In the genomic region with DNA sequence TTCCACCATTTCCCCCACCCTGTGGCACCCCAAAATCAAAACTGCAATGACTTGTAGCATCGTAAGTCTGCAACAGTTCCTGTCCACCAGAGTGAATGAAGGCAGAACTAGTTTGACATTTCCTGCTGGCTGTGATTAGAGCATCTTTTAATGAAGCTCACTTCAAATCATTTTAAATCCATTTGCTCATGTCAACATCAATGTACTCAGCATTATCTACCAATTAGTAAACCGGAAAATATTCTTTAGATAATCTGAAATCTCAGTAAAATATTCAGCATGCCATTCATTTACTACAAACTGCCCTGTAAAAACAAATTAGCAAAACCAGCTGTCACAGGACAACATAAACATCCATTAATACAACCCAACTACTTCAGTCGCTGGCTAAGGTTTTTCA, we compare ENCODE assay signal across 25 cellular contexts. TPM values are rescaled to one million over a fixed set of nuclear protein-coding genes. Genes with fewer than 3 reads are reported as not detected.
DNase-seq lines count a peak whose midpoint lies in the region; ATAC-seq, FAIRE-seq and TF ChIP-seq lines count a peak whose summit lies in the region.
"Had no signal": no experiment of that assay in that cellular context is flagged by ENCODE, and none has a peak within 500 bp of the region (broad histone marks: within the 10 kb centered on the region; RNA-seq: fewer than 3 reads in every experiment).

No MANE protein-coding gene starts in this region.

- CTCF ChIA-PET in OCI-LY7 (lab: Charles Lee; ENCODE audit: unreplicated experiment): no interaction called here

- H3K4me1 ChIP-seq in OCI-LY7 (ENCODE audit: insufficient read depth, low read length, poor library complexity, severe bottlenecking) (peaks cover 81% of the 10 kb centered on the region), ovary (ENCODE audit: insufficient read depth) (no peaks in the 10 kb centered on the region)

- H3K4me3 ChIP-seq in OCI-LY7 (ENCODE audit: low read depth, low read length, poor library complexity, severe bottlenecking): no peak overlapping the region
- no peak overlapping the region for H3K4me3 ChIP-seq in ovary
- H3K4me3 ChIP-seq: A549; BLaER1 treated with 17β-estradiol and CSF1 and Interleukin-3, amounts not matched to agents 10 nM and 100 nM had no signal

- 68 to 81% (median 72%) methylated on average over 3 of the region's 3 CpGs for WGBS in ovary, 3 donors

- no peak overlapping the region for H3K27ac ChIP-seq in OCI-LY7 (ENCODE audit: low read depth, low read length, poor library complexity, severe bottlenecking)
- H3K27ac ChIP-seq in ovary: no peak overlapping the region
- H3K27ac ChIP-seq: 22Rv1; A549; BLaER1 treated with 17β-estradiol and CSF1 and Interleukin-3, amounts not matched to agents 10 nM and 100 nM; C4-2B had no signal

- TF ChIP-seq POLR2A in ovary (IDR thresholded peaks at IDR 0.05): no peak

- no peak for TF ChIP-seq CTCF in D721Med (IDR thresholded peaks at IDR 0.05; ENCODE audit: insufficient read depth, missing control alignments)
- TF ChIP-seq CTCF in OCI-LY7 (conservative IDR thresholded peaks at IDR 0.05; ENCODE audit: low read length): no peak
- no peak for TF ChIP-seq CTCF in ovary (IDR thresholded peaks at IDR 0.05)

- H3K36me3 ChIP-seq in OCI-LY7 (ENCODE audit: insufficient read depth, low read length) (no peaks in the 10 kb centered on the region), ovary (no peaks in the 10 kb centered on the region)
- H3K36me3 ChIP-seq: BLaER1 treated with 17β-estradiol and CSF1 and Interleukin-3, amounts not matched to agents 10 nM and 100 nM had no signal

- BruUV-seq in OCI-LY7 (replicated peaks; lab: Mats Ljungman, UMichigan): no TSS peak

- H2AFZ ChIP-seq in OCI-LY7 (ENCODE audit: low read length): no peak overlapping the region

- POLR2A ChIA-PET in OCI-LY7 (lab: Charles Lee): interaction anchor here (0.6 to 2.6 kb wide), 4 partner anchors 19 to 98 kb away, joined by 3 to 11 read pairs (median 4); no protein-coding TSS in a partner anchor

- intact Hi-C loops in OCI-LY7 (cut with micrococcal nuclease; ENCODE audit: unreplicated experiment) (no loop called here), ovary (cut with DNase I) (no loop called here)

- H4K20me1 ChIP-seq in OCI-LY7 (ENCODE audit: insufficient read depth, low read length): no peaks in the 10 kb centered on the region; the same call in 1 of the 2 replicates
- H4K20me1 ChIP-seq: BLaER1 treated with 17β-estradiol and CSF1 and Interleukin-3, amounts not matched to agents 10 nM and 100 nM had no signal

- peak; percentile 48 for FAIRE-seq in D721Med (lab: Jason Lieb, UNC)
- peak; percentile 50 for FAIRE-seq in urothelium cell line (lab: Jason Lieb, UNC)
- FAIRE-seq: A549, G401.6, GM12891, GM19239 had no signal

- H3K9me3 ChIP-seq in OCI-LY7 (ENCODE audit: low read length) (no peaks in the 10 kb centered on the region), ovary (no peaks in the 10 kb centered on the region)
- H3K9me3 ChIP-seq: A549; BLaER1 treated with 17β-estradiol and CSF1 and Interleukin-3, amounts not matched to agents 10 nM and 100 nM; Caco-2 had no signal

- no peak for ATAC-seq in SK-N-SH treated with all-trans-retinoic acid at 6 μM for 48 hours
- ATAC-seq: A549; CD8-positive, alpha-beta T cell had no signal

- H3K4me2 ChIP-seq in OCI-LY7 (ENCODE audit: low read length): peak overlapping the region; percentile 27
- H3K4me2 ChIP-seq: A549; BLaER1 treated with 17β-estradiol and CSF1 and Interleukin-3, amounts not matched to agents 10 nM and 100 nM had no signal

- H3K9me2 ChIP-seq in OCI-LY7 (ENCODE audit: insufficient read depth, low read length): no peaks in the 10 kb centered on the region

- no peak for TF ChIP-seq EP300 in ovary (IDR thresholded peaks at IDR 0.05)

- peaks cover 32% of the 10 kb centered on the region for H3K79me2 ChIP-seq in OCI-LY7 (ENCODE audit: insufficient read depth, low read depth, low read length)

- no peak for DNase-seq in D721Med (ENCODE audit: insufficient read length, low spot score)
- DNase-seq in OCI-LY7 (ENCODE audit: low spot score): peak; percentile 12
- no peak for DNase-seq in urothelium cell line (ENCODE audit: low spot score)
- DNase-seq in NCI-H345 treated with DMSO at 0.1 percent for 48 hours (lab: John Stamatoyannopoulos, UW; ENCODE audit: unreplicated experiment): no peak
- no peak for DNase-seq in NCI-H187 treated with DMSO at 0.1 percent for 48 hours (lab: John Stamatoyannopoulos, UW)
- DNase-seq in ovary: no peak
- DNase-seq: AML-193; Caco-2; Calu3; CD4-positive, alpha-beta T cell; CD8-positive, alpha-beta T cell; DMS 273 treated with DMSO at 0.1 percent for 48 hours; DMS153; DMS53; DMS79; DND-41; GF-D8 had no signal

- H3K27me3 ChIP-seq in ovary: no peaks in the 10 kb centered on the region
- H3K27me3 ChIP-seq: BLaER1 treated with 17β-estradiol and CSF1 and Interleukin-3, amounts not matched to agents 10 nM and 100 nM had no signal

TF ChIP-seq in SK-N-SH treated with all-trans-retinoic acid at 6 μM for 48 hours, 23 proteins besides CTCF, POLR2A, EP300 and RAD21:
- TF ChIP-seq ISL1 (CRISPR knock-in tag; IDR thresholded peaks at IDR 0.05): peak; percentile 57
- TF ChIP-seq, protein P1, sequence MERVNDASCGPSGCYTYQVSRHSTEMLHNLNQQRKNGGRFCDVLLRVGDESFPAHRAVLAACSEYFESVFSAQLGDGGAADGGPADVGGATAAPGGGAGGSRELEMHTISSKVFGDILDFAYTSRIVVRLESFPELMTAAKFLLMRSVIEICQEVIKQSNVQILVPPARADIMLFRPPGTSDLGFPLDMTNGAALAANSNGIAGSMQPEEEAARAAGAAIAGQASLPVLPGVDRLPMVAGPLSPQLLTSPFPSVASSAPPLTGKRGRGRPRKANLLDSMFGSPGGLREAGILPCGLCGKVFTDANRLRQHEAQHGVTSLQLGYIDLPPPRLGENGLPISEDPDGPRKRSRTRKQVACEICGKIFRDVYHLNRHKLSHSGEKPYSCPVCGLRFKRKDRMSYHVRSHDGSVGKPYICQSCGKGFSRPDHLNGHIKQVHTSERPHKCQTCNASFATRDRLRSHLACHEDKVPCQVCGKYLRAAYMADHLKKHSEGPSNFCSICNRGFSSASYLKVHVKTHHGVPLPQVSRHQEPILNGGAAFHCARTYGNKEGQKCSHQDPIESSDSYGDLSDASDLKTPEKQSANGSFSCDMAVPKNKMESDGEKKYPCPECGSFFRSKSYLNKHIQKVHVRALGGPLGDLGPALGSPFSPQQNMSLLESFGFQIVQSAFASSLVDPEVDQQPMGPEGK (CRISPR knock-in tag; IDR thresholded peaks at IDR 0.05; ENCODE audit: borderline replicate concordance): no peak
- TF ChIP-seq, protein P2, sequence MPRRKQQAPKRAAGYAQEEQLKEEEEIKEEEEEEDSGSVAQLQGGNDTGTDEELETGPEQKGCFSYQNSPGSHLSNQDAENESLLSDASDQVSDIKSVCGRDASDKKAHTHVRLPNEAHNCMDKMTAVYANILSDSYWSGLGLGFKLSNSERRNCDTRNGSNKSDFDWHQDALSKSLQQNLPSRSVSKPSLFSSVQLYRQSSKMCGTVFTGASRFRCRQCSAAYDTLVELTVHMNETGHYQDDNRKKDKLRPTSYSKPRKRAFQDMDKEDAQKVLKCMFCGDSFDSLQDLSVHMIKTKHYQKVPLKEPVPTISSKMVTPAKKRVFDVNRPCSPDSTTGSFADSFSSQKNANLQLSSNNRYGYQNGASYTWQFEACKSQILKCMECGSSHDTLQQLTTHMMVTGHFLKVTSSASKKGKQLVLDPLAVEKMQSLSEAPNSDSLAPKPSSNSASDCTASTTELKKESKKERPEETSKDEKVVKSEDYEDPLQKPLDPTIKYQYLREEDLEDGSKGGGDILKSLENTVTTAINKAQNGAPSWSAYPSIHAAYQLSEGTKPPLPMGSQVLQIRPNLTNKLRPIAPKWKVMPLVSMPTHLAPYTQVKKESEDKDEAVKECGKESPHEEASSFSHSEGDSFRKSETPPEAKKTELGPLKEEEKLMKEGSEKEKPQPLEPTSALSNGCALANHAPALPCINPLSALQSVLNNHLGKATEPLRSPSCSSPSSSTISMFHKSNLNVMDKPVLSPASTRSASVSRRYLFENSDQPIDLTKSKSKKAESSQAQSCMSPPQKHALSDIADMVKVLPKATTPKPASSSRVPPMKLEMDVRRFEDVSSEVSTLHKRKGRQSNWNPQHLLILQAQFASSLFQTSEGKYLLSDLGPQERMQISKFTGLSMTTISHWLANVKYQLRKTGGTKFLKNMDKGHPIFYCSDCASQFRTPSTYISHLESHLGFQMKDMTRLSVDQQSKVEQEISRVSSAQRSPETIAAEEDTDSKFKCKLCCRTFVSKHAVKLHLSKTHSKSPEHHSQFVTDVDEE (CRISPR knock-in tag; IDR thresholded peaks at IDR 0.05): peak; percentile 80
- TF ChIP-seq CSDC2 (CRISPR knock-in tag; IDR thresholded peaks at IDR 0.05): no peak

RNA-seq across cellular contexts. Expression of a gene that starts 38.1 kb away (rescaled TPM):
- total RNA-seq in OCI-LY7 (2014; rRNA removed; shearing (Covaris generic)): 49.0 and 59.7 TPM in 2 replicates
- total RNA-seq in OCI-LY7 (2022): 78.3 and 89.7 TPM in 2 replicates
- 10 to 100 TPM; 13.0 to 61.2 (median 17.2) TPM for total RNA-seq in ovary
- polyA plus RNA-seq in ovary: 10 to 100 TPM in 1 of 2 donors, 1 to 10 TPM in 1; 6.6 to 35.3 TPM
